Comparison of ENCODE assay signal across 11 cellular contexts in the genomic region with DNA sequence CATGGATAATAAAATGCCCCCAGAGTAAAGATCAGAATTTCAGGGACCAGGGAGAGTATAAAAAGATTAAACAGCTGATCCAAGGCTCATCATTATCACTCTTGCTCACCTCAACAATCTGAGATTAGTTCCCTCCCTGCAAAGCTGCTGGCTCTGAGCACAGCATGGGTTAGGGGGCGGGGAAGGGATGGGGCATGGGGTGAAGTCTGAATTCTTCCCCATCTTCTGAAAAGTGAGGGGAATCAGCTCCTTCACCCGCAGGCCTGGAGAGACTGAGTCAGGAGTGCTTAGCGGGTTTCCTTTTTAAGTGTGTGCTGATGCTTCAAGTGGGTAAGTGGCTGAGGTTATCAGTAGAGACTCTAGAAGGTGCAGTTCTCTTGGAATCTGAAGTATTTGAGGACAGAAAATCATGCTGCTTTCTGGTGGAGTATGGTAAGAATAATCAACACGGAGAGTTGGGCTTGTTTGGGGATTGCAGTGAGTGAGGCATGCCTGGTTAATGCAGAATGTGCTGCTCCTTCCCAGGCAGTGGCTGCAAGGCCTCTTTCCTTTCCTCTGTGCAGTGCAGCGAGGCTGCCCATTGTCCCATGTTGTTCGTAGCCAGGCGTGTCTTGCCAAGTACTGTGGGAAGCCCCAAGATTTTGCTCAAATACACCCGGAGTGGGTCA. TPM values are rescaled to one million over a fixed set of nuclear protein-coding genes. Genes with fewer than 3 reads are reported as not detected.
DNase-seq lines count a peak whose midpoint lies in the region; ATAC-seq and TF ChIP-seq lines count a peak whose summit lies in the region.
"Had no signal": no experiment of that assay in that cellular context is flagged by ENCODE, and none has a peak within 500 bp of the region (broad histone marks: within the 10 kb centered on the region; RNA-seq: fewer than 3 reads in every experiment).

No MANE protein-coding gene starts in this region.

- H3K4me1 ChIP-seq in lower lobe of right lung = peaks cover 57% of the 10 kb centered on the region
- peaks cover 0 to 54% (median 45%) of the 10 kb centered on the region in 4 donors for H3K4me1 ChIP-seq in tibial artery

- DNase-seq in DMS 273 (lab: John Stamatoyannopoulos, UW; ENCODE audit: unreplicated experiment) (peak; percentile 24), DMS 273 treated with DMSO at 0.1 percent for 48 hours (lab: John Stamatoyannopoulos, UW) (no peak), cerebellar cortex (ENCODE audit: low spot score) (peak; percentile 66), lower lobe of right lung (no peak), tibial artery (peak; percentile 49 to 71)
- no peak for DNase-seq in activated CD4-positive, alpha-beta T cell treated with anti-CD3 and anti-CD28 coated beads, Interleukin-2, amount 50 U/mL, for 1 hour
- DNase-seq in stimulated activated CD4-positive, alpha-beta T cell treated with anti-CD3 and anti-CD28 coated beads, Interleukin-2, amount 100 ng/mL, for 24 hours = no peak
- DNase-seq: activated effector memory CD4-positive, alpha-beta T cell treated with anti-CD3 and anti-CD28 coated beads, Interleukin-2, amount 50 U/mL, for 16 hours; stimulated activated naive CD4-positive, alpha-beta T cell had no signal

- H3K27me3 ChIP-seq in lower lobe of right lung (ENCODE audit: low read depth) (no peaks in the 10 kb centered on the region), tibial artery (no peaks in the 10 kb centered on the region)

- intact Hi-C loops in lower lobe of right lung (cut with DNase I) (no loop called here), tibial artery (cut with DNase I; ENCODE audit: low total_unique reads) (no loop called here)

- ATAC-seq in lower lobe of right lung = peak; percentile 75 to 80
- no peak for ATAC-seq in GM21619 (IDR thresholded peaks at IDR 0.05; ENCODE audit: unreplicated experiment)

- H3K9me3 ChIP-seq in lower lobe of right lung (no peaks in the 10 kb centered on the region), tibial artery (no peaks in the 10 kb centered on the region)

- TF ChIP-seq CTCF in lower lobe of right lung (IDR thresholded peaks at IDR 0.05) (no peak), tibial artery (IDR thresholded peaks at IDR 0.05) (no peak)

- no peak overlapping the region for H3K4me3 ChIP-seq in lower lobe of right lung
- no peak overlapping the region for H3K4me3 ChIP-seq in tibial artery

- H3K36me3 ChIP-seq in lower lobe of right lung (peaks cover 12% of the 10 kb centered on the region), tibial artery (no peaks in the 10 kb centered on the region)

- peak overlapping the region; percentile 69 for H3K27ac ChIP-seq in lower lobe of right lung
- peak overlapping the region; percentile 73 to 76 for H3K27ac ChIP-seq in tibial artery
- H3K27ac ChIP-seq: 22Rv1 had no signal

RNA-seq across cellular contexts. Expression of a gene that starts 59.2 kb away (rescaled TPM):
- total RNA-seq in lower lobe of right lung = 50.6 TPM

Comparison
In these comparisons a context has a peak if more than half of its experiments do, and no peak if none do; other contexts are left out.
1. DNase-seq: peak in DMS 273 (single experiment), cerebellar cortex (single experiment) and tibial artery (2 of 2); none in DMS 273 treated with DMSO at 0.1 percent for 48 hours (single experiment), lower lobe of right lung (single experiment), activated CD4-positive, alpha-beta T cell treated with anti-CD3 and anti-CD28 coated beads, Interleukin-2, amount 50 U/mL, for 1 hour (single experiment) and stimulated activated CD4-positive, alpha-beta T cell treated with anti-CD3 and anti-CD28 coated beads, Interleukin-2, amount 100 ng/mL, for 24 hours (0 of 2).